Comparison of ENCODE assay signal across 23 cellular contexts in genomic region chr1:9904571-9904970, GRCh38. TPM values are rescaled to one million over a fixed set of nuclear protein-coding genes. Genes with fewer than 3 reads are reported as not detected.
DNase-seq lines count a peak whose midpoint lies in the region; ATAC-seq, FAIRE-seq and TF ChIP-seq lines count a peak whose summit lies in the region.
"Had no signal": no experiment of that assay in that cellular context is flagged by ENCODE, and none has a peak within 500 bp of the region (broad histone marks: within the 10 kb centered on the region; RNA-seq: fewer than 3 reads in every experiment).

No MANE protein-coding gene starts in this region.

- H3K27ac ChIP-seq in GM12878 (ENCODE audit: control insufficient read depth, insufficient read depth), result peak overlapping the region; percentile 69; the same call in 1 of the 2 replicates
- H3K27ac ChIP-seq in neural progenitor cell, result no peak overlapping the region
- peak overlapping the region in 21 of 59 donors; percentile 2 to 62 (median 21) for H3K27ac ChIP-seq in dorsolateral prefrontal cortex

- in situ Hi-C loops in GM12878 (cut with MboI), result no loop called here

- intact Hi-C loops in activated CD4-positive, alpha-beta T cell treated with anti-CD3 and anti-CD28 coated beads for 36 hours (cut with DNase I, micrococcal nuclease), result loop anchor here (1.0 to 5.0 kb wide), 3 partner anchors 38 to 266 kb away; partner anchors contain the start of genes LZIC (in 1 of the 2) and NMNAT1 (in 1 of the 2)
- intact Hi-C loops in GM12878 (cut with micrococcal nuclease; ENCODE audit: unreplicated experiment), result no loop called here
- intact Hi-C loops in dorsolateral prefrontal cortex (cut with DNase I), result no loop called here

- no peak for DNase-seq in activated CD4-positive, alpha-beta T cell treated with anti-CD3 and anti-CD28 coated beads for 36 hours
- DNase-seq in activated CD4-positive, alpha-beta T cell treated with anti-CD3 and anti-CD28 coated beads, Interleukin-2, amount 10 ng/mL, durations not matched to agents 7 days and 5 days, result no peak
- DNase-seq in HFFc6 (peak; percentile 28), GM12878 (ENCODE audit: low read depth, low spot score) (no peak), neural progenitor cell (ENCODE audit: low spot score) (no peak), dorsolateral prefrontal cortex (no peak), GM03348 (ENCODE audit: low spot score) (no peak)
- DNase-seq in stimulated activated naive CD4-positive, alpha-beta T cell treated with Interleukin-2 at 50 U/mL for 16 hours (lab: John Stamatoyannopoulos, UW), result no peak
- DNase-seq: activated CD4-positive, CD25-positive, alpha-beta regulatory T cell treated with anti-CD3 and anti-CD28 coated beads, Interleukin-2, amount 50 U/mL, for 72 hours; effector memory CD4-positive, alpha-beta T cell; Kasumi-1; kidney glomerular epithelial cell; mesendoderm; naive thymus-derived CD8-positive, alpha-beta T cell; NCI-H1694 treated with DMSO at 0.1 percent for 48 hours; stimulated activated CD4-positive, alpha-beta T cell treated with anti-CD3 and anti-CD28 coated beads, Interleukin-2, amount 100 ng/mL, for 24 hours; stimulated activated naive B cell treated with anti-CD40 and anti-IgM and Interleukin-4, amounts not matched to agents 10 μg/mL and 1 μg/mL and 100 μg/mL, for 72 hours; SW 1271 had no signal

- H3K9me3 ChIP-seq in GM12878 (replicated peaks; ENCODE audit: control insufficient read depth, insufficient read depth, low read length), result no peaks in the 10 kb centered on the region
- no peaks in the 10 kb centered on the region for H3K9me3 ChIP-seq in neural progenitor cell (ENCODE audit: low read depth)

- SMC1A ChIA-PET in GM12878 (lab: Charles Lee; ENCODE audit: uncharacterized antibody, unreplicated experiment), result interaction anchor here (1.6 to 1.8 kb wide), 2 partner anchors 10 kb away, joined by 4 to 6 read pairs; no protein-coding TSS in a partner anchor

- peaks cover 35% of the 10 kb centered on the region for H3K4me1 ChIP-seq in GM12878 (ENCODE audit: control insufficient read depth, insufficient read depth, low read length)
- peaks cover 8% of the 10 kb centered on the region for H3K4me1 ChIP-seq in neural progenitor cell

- no peak for TF ChIP-seq POLR2A in GM12878 (IDR thresholded peaks at IDR 0.05; ENCODE audit: low read depth, low read length)

- H3K9ac ChIP-seq in GM12878 (ENCODE audit: control insufficient read depth, insufficient read depth, low read length), result no peak overlapping the region
- H3K9ac ChIP-seq in neural progenitor cell, result no peak overlapping the region

- H3K4me3 Mint-ChIP-seq in activated CD4-positive, alpha-beta T cell treated with anti-CD3 and anti-CD28 coated beads for 36 hours, result no peak overlapping the region
- H3K4me3 Mint-ChIP-seq in activated CD4-positive, alpha-beta T cell treated with anti-CD3 and anti-CD28 coated beads, Interleukin-2, amount 10 ng/mL, durations not matched to agents 7 days and 5 days, result no peak overlapping the region
- H3K4me3 Mint-ChIP-seq in HFFc6, result no peak overlapping the region
- H3K4me3 Mint-ChIP-seq in neural progenitor cell, result no peak overlapping the region
- H3K4me3 Mint-ChIP-seq: activated naive CD8-positive, alpha-beta T cell; activated T-helper 1 cell treated with anti-CD3 and anti-CD28 coated beads, Interleukin-12 subunit alpha, Interleukin-12 subunit beta, Interleukin-2, Interleukin-4 antibody, amounts not matched to agents 30 ng/mL and 10 ng/mL and 1 ng/mL, durations not matched to agents 14 hours and 24 hours and 36 hours; naive thymus-derived CD8-positive, alpha-beta T cell; stimulated activated naive B cell treated with anti-CD40 and anti-IgM and Interleukin-4, amounts not matched to agents 10 μg/mL and 1 μg/mL and 100 μg/mL, for 72 hours had no signal

- no peaks in the 10 kb centered on the region for H3K27me3 Mint-ChIP-seq in activated CD4-positive, alpha-beta T cell treated with anti-CD3 and anti-CD28 coated beads for 36 hours
- no peaks in the 10 kb centered on the region for H3K27me3 Mint-ChIP-seq in activated CD4-positive, alpha-beta T cell treated with anti-CD3 and anti-CD28 coated beads, Interleukin-2, amount 10 ng/mL, durations not matched to agents 7 days and 5 days
- H3K27me3 Mint-ChIP-seq in HFFc6 (ENCODE audit: insufficient read depth) (peaks cover 3% of the 10 kb centered on the region; the same call in 1 of the 2 replicates), neural progenitor cell (ENCODE audit: insufficient read depth, low read depth) (peaks cover 4% of the 10 kb centered on the region)
- H3K27me3 Mint-ChIP-seq: activated naive CD8-positive, alpha-beta T cell; naive thymus-derived CD8-positive, alpha-beta T cell; progenitor cell of endocrine pancreas; stimulated activated naive B cell treated with anti-CD40 and anti-IgM and Interleukin-4, amounts not matched to agents 10 μg/mL and 1 μg/mL and 100 μg/mL, for 72 hours had no signal

- CTCF ChIA-PET in activated CD4-positive, alpha-beta T cell treated with anti-CD3 and anti-CD28 coated beads for 36 hours (lab: Charles Lee), result interaction anchor here (1.1 to 2.1 kb wide), 3 partner anchors 26 to 120 kb away, joined by 4 to 6 read pairs (median 4); no protein-coding TSS in a partner anchor
- CTCF ChIA-PET in activated CD4-positive, alpha-beta T cell treated with anti-CD3 and anti-CD28 coated beads, Interleukin-2, amount 10 ng/mL, durations not matched to agents 7 days and 5 days (lab: Charles Lee), result interaction anchor here (0.7 to 1.4 kb wide), 7 partner anchors 10 to 1149 kb away, joined by 3 to 4 read pairs (median 3); no protein-coding TSS in a partner anchor
- CTCF ChIA-PET in GM12878 (lab: Yijun Ruan, JAX), result interaction anchor here (0.7 to 1.6 kb wide), 6 partner anchors 12 to 120 kb away, joined by 3 to 5 read pairs (median 4); no protein-coding TSS in a partner anchor

- peak overlapping the region; percentile 69 for H3K27ac Mint-ChIP-seq in activated CD4-positive, alpha-beta T cell treated with anti-CD3 and anti-CD28 coated beads for 36 hours
- no peak overlapping the region for H3K27ac Mint-ChIP-seq in activated CD4-positive, alpha-beta T cell treated with anti-CD3 and anti-CD28 coated beads, Interleukin-2, amount 10 ng/mL, durations not matched to agents 7 days and 5 days
- peak overlapping the region; percentile 71 for H3K27ac Mint-ChIP-seq in HFFc6
- peak overlapping the region; percentile 13 for H3K27ac Mint-ChIP-seq in neural progenitor cell
- H3K27ac Mint-ChIP-seq: activated naive CD8-positive, alpha-beta T cell; activated T-helper 1 cell treated with anti-CD3 and anti-CD28 coated beads, Interleukin-12 subunit alpha, Interleukin-12 subunit beta, Interleukin-2, Interleukin-4 antibody, amounts not matched to agents 30 ng/mL and 10 ng/mL and 1 ng/mL, durations not matched to agents 14 hours and 24 hours and 36 hours; progenitor cell of endocrine pancreas; stimulated activated naive B cell treated with anti-CD40 and anti-IgM and Interleukin-4, amounts not matched to agents 10 μg/mL and 1 μg/mL and 100 μg/mL, for 72 hours had no signal

- 43% methylated on average over 3 of the region's 3 CpGs for WGBS in GM12878 (ENCODE audit: insufficient coverage, insufficient replicate concordance, low lambda C conversion rate, missing lambda C conversion rate)

- H4K20me1 ChIP-seq in GM12878 (ENCODE audit: control insufficient read depth, insufficient read depth) (no peaks in the 10 kb centered on the region), neural progenitor cell (ENCODE audit: low read depth) (peaks cover 35% of the 10 kb centered on the region)

- H3K4me3 ChIP-seq in GM12878 (no peak overlapping the region), neural progenitor cell (no peak overlapping the region), dorsolateral prefrontal cortex (no peak overlapping the region)

- FAIRE-seq in GM12878 (lab: Jason Lieb, UNC), result no peak
- FAIRE-seq: HTR-8/SVneo had no signal

- H3K4me1 Mint-ChIP-seq in activated CD4-positive, alpha-beta T cell treated with anti-CD3 and anti-CD28 coated beads for 36 hours, result peaks cover 43% of the 10 kb centered on the region
- peaks cover 35% of the 10 kb centered on the region for H3K4me1 Mint-ChIP-seq in activated CD4-positive, alpha-beta T cell treated with anti-CD3 and anti-CD28 coated beads, Interleukin-2, amount 10 ng/mL, durations not matched to agents 7 days and 5 days
- peaks cover 52% of the 10 kb centered on the region for H3K4me1 Mint-ChIP-seq in HFFc6 (ENCODE audit: low read depth)
- H3K4me1 Mint-ChIP-seq in neural progenitor cell, result peaks cover 49% of the 10 kb centered on the region

- no peaks in the 10 kb centered on the region for H3F3A ChIP-seq in neural progenitor cell (ENCODE audit: low read depth)

- H3K27me3 ChIP-seq in GM12878 (replicated peaks in 1 of 2; ENCODE audit: control insufficient read depth in 2 of 2, insufficient read depth in 2 of 2, low read length in 1 of 2), result no peaks in the 10 kb centered on the region
- no peaks in the 10 kb centered on the region for H3K27me3 ChIP-seq in neural progenitor cell
- H3K27me3 ChIP-seq in dorsolateral prefrontal cortex, result no peaks in the 10 kb centered on the region

- no peak for TF ChIP-seq RAD21 in GM12878 (IDR thresholded peaks at IDR 0.05; ENCODE audit: insufficient read depth, low read depth, low read length)

- no peak for TF ChIP-seq CTCF in HFFc6 (IDR thresholded peaks at IDR 0.05)
- TF ChIP-seq CTCF in GM12878 (IDR thresholded peaks at IDR 0.05 in 2 of 3, conservative IDR thresholded peaks at IDR 0.05 in 1 of 3; ENCODE audit: control insufficient read depth in 2 of 3, extremely low read depth in 1 of 3, insufficient read depth in 1 of 3, low read depth in 3 of 3, low read length in 3 of 3), result no peak
- TF ChIP-seq CTCF in neural progenitor cell (IDR thresholded peaks at IDR 0.05), result no peak
- TF ChIP-seq CTCF in dorsolateral prefrontal cortex (IDR thresholded peaks at IDR 0.05 in 54 of 56, conservative IDR thresholded peaks at IDR 0.05 in 2 of 56; ENCODE audit: low read depth in 1 of 56, partially characterized antibody in 56 of 56), result no peak

- ATAC-seq in activated CD4-positive, alpha-beta T cell treated with anti-CD3 and anti-CD28 coated beads for 36 hours, result no peak
- no peak for ATAC-seq in GM12878
- ATAC-seq: esophagus mucosa; naive thymus-derived CD8-positive, alpha-beta T cell; stimulated activated naive B cell treated with anti-CD40 and anti-IgM and Interleukin-4, amounts not matched to agents 10 μg/mL and 1 μg/mL and 100 μg/mL, for 72 hours had no signal

- BruUV-seq in GM12878 (replicated peaks; lab: Mats Ljungman, UMichigan), result no TSS peak

- no peaks in the 10 kb centered on the region for H3K36me3 Mint-ChIP-seq in activated CD4-positive, alpha-beta T cell treated with anti-CD3 and anti-CD28 coated beads for 36 hours (ENCODE audit: low read depth)
- H3K36me3 Mint-ChIP-seq in activated CD4-positive, alpha-beta T cell treated with anti-CD3 and anti-CD28 coated beads, Interleukin-2, amount 10 ng/mL, durations not matched to agents 7 days and 5 days (ENCODE audit: low read depth), result peaks cover 3% of the 10 kb centered on the region
- H3K36me3 Mint-ChIP-seq in HFFc6 (ENCODE audit: low read depth), result peaks cover 10% of the 10 kb centered on the region
- peaks cover 7% of the 10 kb centered on the region for H3K36me3 Mint-ChIP-seq in neural progenitor cell
- H3K36me3 Mint-ChIP-seq: activated naive CD8-positive, alpha-beta T cell; naive thymus-derived CD8-positive, alpha-beta T cell; stimulated activated naive B cell treated with anti-CD40 and anti-IgM and Interleukin-4, amounts not matched to agents 10 μg/mL and 1 μg/mL and 100 μg/mL, for 72 hours had no signal

- POLR2A ChIA-PET in activated CD4-positive, alpha-beta T cell treated with anti-CD3 and anti-CD28 coated beads for 36 hours (lab: Charles Lee), result interaction anchor here (0.5 to 1.3 kb wide), 5 partner anchors 27 to 142 kb away, joined by 3 to 5 read pairs (median 4); partner anchors contain the start of genes LZIC and NMNAT1
- POLR2A ChIA-PET in activated CD4-positive, alpha-beta T cell treated with anti-CD3 and anti-CD28 coated beads, Interleukin-2, amount 10 ng/mL, durations not matched to agents 7 days and 5 days (lab: Charles Lee), result no interaction called here
- POLR2A ChIA-PET in GM12878 (lab: Charles Lee), result no interaction called here

- H3K36me3 ChIP-seq in GM12878 (ENCODE audit: control insufficient read depth in 2 of 2, insufficient read depth in 2 of 2, low read length in 1 of 2) (no peaks in the 10 kb centered on the region), neural progenitor cell (no peaks in the 10 kb centered on the region)

- RAD21 ChIA-PET in GM12878 (lab: Charles Lee; ENCODE audit: unreplicated experiment), result no interaction called here

- TF ChIP-seq EP300 in GM12878 (IDR thresholded peaks at IDR 0.05; ENCODE audit: borderline replicate concordance in 1 of 2, control insufficient read depth in 1 of 2, low read depth in 2 of 2, low read length in 2 of 2), result no peak

- H3K79me2 ChIP-seq in GM12878 (ENCODE audit: control insufficient read depth, insufficient read depth, low read length) (peaks cover 4% of the 10 kb centered on the region), neural progenitor cell (ENCODE audit: low read depth) (peaks cover 82% of the 10 kb centered on the region)

- H3K4me2 ChIP-seq in GM12878 (ENCODE audit: control insufficient read depth, insufficient read depth) (no peak overlapping the region), neural progenitor cell (no peak overlapping the region)

- H2AFZ ChIP-seq in GM12878 (ENCODE audit: control insufficient read depth, low read depth, low read length), result no peak overlapping the region
- no peak overlapping the region for H2AFZ ChIP-seq in neural progenitor cell (replicated peaks)

- H3K9me3 Mint-ChIP-seq in activated CD4-positive, alpha-beta T cell treated with anti-CD3 and anti-CD28 coated beads for 36 hours (ENCODE audit: low read depth), result no peaks in the 10 kb centered on the region
- no peaks in the 10 kb centered on the region for H3K9me3 Mint-ChIP-seq in activated CD4-positive, alpha-beta T cell treated with anti-CD3 and anti-CD28 coated beads, Interleukin-2, amount 10 ng/mL, durations not matched to agents 7 days and 5 days
- H3K9me3 Mint-ChIP-seq in HFFc6 (no peaks in the 10 kb centered on the region), neural progenitor cell (no peaks in the 10 kb centered on the region)
- H3K9me3 Mint-ChIP-seq: activated T-helper 1 cell treated with anti-CD3 and anti-CD28 coated beads, Interleukin-12 subunit alpha, Interleukin-12 subunit beta, Interleukin-2, Interleukin-4 antibody, amounts not matched to agents 30 ng/mL and 10 ng/mL and 1 ng/mL, durations not matched to agents 14 hours and 24 hours and 36 hours; naive thymus-derived CD8-positive, alpha-beta T cell; stimulated activated naive B cell treated with anti-CD40 and anti-IgM and Interleukin-4, amounts not matched to agents 10 μg/mL and 1 μg/mL and 100 μg/mL, for 72 hours had no signal

RNA-seq across cellular contexts. Expression of gene CTNNBIP1, which starts 5.5 kb away (rescaled TPM):
- total RNA-seq in activated CD4-positive, alpha-beta T cell treated with anti-CD3 and anti-CD28 coated beads for 36 hours, result 10 to 100 TPM in 1 of 2 experiments, 1 to 10 TPM in 1; 7.5 to 11.0 TPM
- total RNA-seq in activated CD4-positive, alpha-beta T cell treated with anti-CD3 and anti-CD28 coated beads, Interleukin-2, amount 10 ng/mL, durations not matched to agents 7 days and 5 days, result 10 to 100 TPM; 12.2 to 13.9 TPM
- total RNA-seq in HFFc6 (2021; fragmentation: NEBNext Ultra II Directional; extraction: Animal tissue kit (Norgen Biotek cat#: 25700)), result 10 to 100 TPM; 19.7 to 25.5 (median 21.4) TPM
- 2.0 and 3.1 TPM in 2 replicates for total RNA-seq in GM12878 (2013; cell fraction: nucleolus; rRNA removed)
- total RNA-seq in GM12878 (2014; rRNA removed), result 18.9 and 27.8 TPM in 2 replicates
- total RNA-seq in GM12878 (2014; rRNA removed; fragmentation: Illumina TruSeq; extraction: Trizol), result 10.9 and 11.3 TPM in 2 replicates
- total RNA-seq in GM12878 (2021), result 24.8 and 26.0 TPM in 2 replicates
- 4.7 TPM for polyA plus RNA-seq in GM12878 (2011; ENCODE audit: low read depth)
- polyA plus RNA-seq in GM12878 (2011; rRNA removed), result 5.6 and 10.7 TPM in 2 replicates
- polyA plus RNA-seq in GM12878 (2011; cell fraction: cytosol; rRNA removed), result 10.3 and 10.5 TPM in 2 replicates
- 5.8 and 6.8 TPM in 2 replicates for polyA plus RNA-seq in GM12878 (2011; cell fraction: nucleus; rRNA removed)
- polyA plus RNA-seq in GM12878 (2012), result 13.4 and 14.1 TPM in 2 replicates
- polyA plus RNA-seq in GM12878 (2014; fragmentation: Illumina TruSeq; extraction: Trizol), result 4.3 and 9.2 TPM in 2 replicates
- polyA plus RNA-seq in GM12878 (2014; fragmentation: Nextera tagmentation; extraction: Ambion mirVana), result 1 to 10 TPM in 1 of 2 experiments, under 1 TPM in 1; 0.42 to 1.4 TPM
- polyA plus RNA-seq in GM12878 (2014; rRNA removed), result 25.8 and 26.4 TPM in 2 replicates
- polyA plus RNA-seq in GM12878 (2016; fragmentation: Nextera tagmentation; extraction: Ambion mirVana), result 10 to 100 TPM in 1 of 2 experiments, 1 to 10 TPM in 1; 9.5 to 31.8 TPM
- polyA minus RNA-seq in GM12878 (2011; rRNA and poly(A)+ RNA removed), result 6.9 and 8.6 TPM in 2 replicates
- 2.7 and 5.6 TPM in 2 replicates for polyA minus RNA-seq in GM12878 (2011; cell fraction: cytosol; rRNA and poly(A)+ RNA removed)
- 0.73 and 1.5 TPM in 2 replicates for polyA minus RNA-seq in GM12878 (2011; cell fraction: nucleus; rRNA and poly(A)+ RNA removed)
- 68.8 and 96.0 TPM in 2 replicates for total RNA-seq in neural progenitor cell (ENCODE audit: low replicate concordance)
- total RNA-seq in dorsolateral prefrontal cortex, result 10 to 100 TPM; 29.4 to 65.5 (median 43.4) TPM

RNA-seq across cellular contexts. Expression of gene LZIC, which starts 38.6 kb away (rescaled TPM):
- total RNA-seq in activated CD4-positive, alpha-beta T cell treated with anti-CD3 and anti-CD28 coated beads for 36 hours, result 10 to 100 TPM; 23.4 to 32.0 TPM
- total RNA-seq in activated CD4-positive, alpha-beta T cell treated with anti-CD3 and anti-CD28 coated beads, Interleukin-2, amount 10 ng/mL, durations not matched to agents 7 days and 5 days, result 10 to 100 TPM; 25.7 to 28.0 TPM
- 10 to 100 TPM; 28.0 to 34.8 (median 30.9) TPM for total RNA-seq in HFFc6 (2021; fragmentation: NEBNext Ultra II Directional; extraction: Animal tissue kit (Norgen Biotek cat#: 25700))
- total RNA-seq in GM12878 (2013; cell fraction: nucleolus; rRNA removed), result 10.8 and 12.8 TPM in 2 replicates
- total RNA-seq in GM12878 (2014; rRNA removed) (7.3 and 11.0 TPM in 2 replicates), GM12878 (2014; rRNA removed; fragmentation: Illumina TruSeq; extraction: Trizol) (17.1 and 17.3 TPM in 2 replicates), GM12878 (2021) (13.5 and 14.0 TPM in 2 replicates), neural progenitor cell (ENCODE audit: low replicate concordance) (37.0 and 60.6 TPM in 2 replicates), dorsolateral prefrontal cortex (10 to 100 TPM; 21.5 to 45.4 (median 31.9) TPM)
- 9.9 TPM for polyA plus RNA-seq in GM12878 (2011; ENCODE audit: low read depth)
- polyA plus RNA-seq in GM12878 (2011; rRNA removed) (17.0 and 26.7 TPM in 2 replicates), GM12878 (2014; fragmentation: Illumina TruSeq; extraction: Trizol) (17.0 and 19.5 TPM in 2 replicates), GM12878 (2014; fragmentation: Nextera tagmentation; extraction: Ambion mirVana) (10 to 100 TPM; 21.8 to 24.9 TPM), GM12878 (2014; rRNA removed) (7.6 and 8.1 TPM in 2 replicates), GM12878 (2016; fragmentation: Nextera tagmentation; extraction: Ambion mirVana) (10 to 100 TPM; 23.9 to 30.3 TPM)
- polyA plus RNA-seq in GM12878 (2011; cell fraction: cytosol; rRNA removed), result 4.8 and 6.3 TPM in 2 replicates
- polyA plus RNA-seq in GM12878 (2011; cell fraction: nucleus; rRNA removed), result 4.7 and 5.5 TPM in 2 replicates
- 11.5 and 12.0 TPM in 2 replicates for polyA plus RNA-seq in GM12878 (2012)
- 6.3 and 9.8 TPM in 2 replicates for polyA minus RNA-seq in GM12878 (2011; rRNA and poly(A)+ RNA removed)
- polyA minus RNA-seq in GM12878 (2011; cell fraction: cytosol; rRNA and poly(A)+ RNA removed), result 2.3 and 3.7 TPM in 2 replicates
- polyA minus RNA-seq in GM12878 (2011; cell fraction: nucleus; rRNA and poly(A)+ RNA removed), result 1.5 and 2.5 TPM in 2 replicates

RNA-seq across cellular contexts. Expression of gene NMNAT1, which starts 38.7 kb away (rescaled TPM):
- total RNA-seq in activated CD4-positive, alpha-beta T cell treated with anti-CD3 and anti-CD28 coated beads for 36 hours, result 1 to 10 TPM; 7.3 to 8.5 TPM
- 1 to 10 TPM; 6.3 to 7.9 TPM for total RNA-seq in activated CD4-positive, alpha-beta T cell treated with anti-CD3 and anti-CD28 coated beads, Interleukin-2, amount 10 ng/mL, durations not matched to agents 7 days and 5 days
- 10 to 100 TPM; 12.9 to 16.0 (median 14.8) TPM for total RNA-seq in HFFc6 (2021; fragmentation: NEBNext Ultra II Directional; extraction: Animal tissue kit (Norgen Biotek cat#: 25700))
- 11.1 and 12.0 TPM in 2 replicates for total RNA-seq in GM12878 (2013; cell fraction: nucleolus; rRNA removed)
- total RNA-seq in GM12878 (2014; rRNA removed) (7.7 TPM in 2 replicates), GM12878 (2014; rRNA removed; fragmentation: Illumina TruSeq; extraction: Trizol) (10.0 and 11.1 TPM in 2 replicates), GM12878 (2021) (6.1 and 7.2 TPM in 2 replicates), neural progenitor cell (ENCODE audit: low replicate concordance) (9.4 and 14.6 TPM in 2 replicates), dorsolateral prefrontal cortex (10 to 100 TPM in 61 of 120 experiments, 1 to 10 TPM in 59; 6.4 to 18.0 (median 10.1) TPM)
- 3.4 TPM for polyA plus RNA-seq in GM12878 (2011; ENCODE audit: low read depth)
- polyA plus RNA-seq in GM12878 (2011; rRNA removed) (12.2 and 15.4 TPM in 2 replicates), GM12878 (2014; fragmentation: Illumina TruSeq; extraction: Trizol) (8.0 and 9.1 TPM in 2 replicates), GM12878 (2014; fragmentation: Nextera tagmentation; extraction: Ambion mirVana) (10 to 100 TPM; 12.7 to 13.0 TPM), GM12878 (2014; rRNA removed) (6.2 and 8.1 TPM in 2 replicates), GM12878 (2016; fragmentation: Nextera tagmentation; extraction: Ambion mirVana) (10 to 100 TPM; 15.9 to 16.7 TPM)
- polyA plus RNA-seq in GM12878 (2011; cell fraction: cytosol; rRNA removed), result 7.1 and 8.2 TPM in 2 replicates
- polyA plus RNA-seq in GM12878 (2011; cell fraction: nucleus; rRNA removed), result 2.6 and 3.5 TPM in 2 replicates
- 6.3 and 6.7 TPM in 2 replicates for polyA plus RNA-seq in GM12878 (2012)
- polyA minus RNA-seq in GM12878 (2011; rRNA and poly(A)+ RNA removed), result 8.1 and 11.6 TPM in 2 replicates
- polyA minus RNA-seq in GM12878 (2011; cell fraction: cytosol; rRNA and poly(A)+ RNA removed), result 4.3 and 4.5 TPM in 2 replicates
- 3.5 and 8.0 TPM in 2 replicates for polyA minus RNA-seq in GM12878 (2011; cell fraction: nucleus; rRNA and poly(A)+ RNA removed)

Comparison
In these comparisons a context has a peak if more than half of its experiments do, and no peak if none do; other contexts are left out.
1. intact Hi-C loops: an anchor here in activated CD4-positive, alpha-beta T cell treated with anti-CD3 and anti-CD28 coated beads for 36 hours (1.0 to 5.0 kb wide); none called in GM12878 and dorsolateral prefrontal cortex.